In genomic region chr2:204251118-204251757, GRCh38 we compare ENCODE assay signal across 26 cellular contexts.
DNase-seq lines count a peak whose midpoint lies in the region; ATAC-seq and TF ChIP-seq lines count a peak whose summit lies in the region.
"Had no signal": no experiment of that assay in that cellular context is flagged by ENCODE, and none has a peak within 500 bp of the region (broad histone marks: within the 10 kb centered on the region; RNA-seq: fewer than 3 reads in every experiment).

No MANE protein-coding gene starts in this region.

- ATAC-seq in GM21447 (IDR thresholded peaks at IDR 0.05; ENCODE audit: unreplicated experiment) (peak; percentile 71), HG03432 (IDR thresholded peaks at IDR 0.05; ENCODE audit: unreplicated experiment) (peak; percentile 76), natural killer cell (no peak)
- ATAC-seq in stimulated activated naive CD8-positive, alpha-beta T cell treated with anti-CD3 and anti-CD28 coated beads, Interleukin-15, amount 100 ng/mL, for 72 hours: peak; percentile 84
- ATAC-seq: mucosa of descending colon, pancreas had no signal

- peaks cover 36% of the 10 kb centered on the region for H3K27me3 Mint-ChIP-seq in stimulated activated naive CD8-positive, alpha-beta T cell treated with anti-CD3 and anti-CD28 coated beads, Interleukin-15, amount 100 ng/mL, for 72 hours
- H3K27me3 Mint-ChIP-seq in mesothelial cell of epicardium (ENCODE audit: low read depth): no peaks in the 10 kb centered on the region
- H3K27me3 Mint-ChIP-seq in natural killer cell (ENCODE audit: low read depth in 2 of 2): peaks cover 4 to 17% of the 10 kb centered on the region in 2 donors

- DNase-seq in activated naive CD4-positive, alpha-beta T cell treated with anti-CD3 and anti-CD28 coated beads, Interleukin-2, amount 50 U/mL, for 16 hours: peak; percentile 13
- no peak for DNase-seq in activated naive CD4-positive, alpha-beta T cell (lab: John Stamatoyannopoulos, UW)
- peak in 1 of 2 donors; percentile 40 for DNase-seq in stimulated activated naive CD8-positive, alpha-beta T cell treated with anti-CD3 and anti-CD28 coated beads, Interleukin-15, amount 100 ng/mL, for 72 hours
- no peak for DNase-seq in mesothelial cell of epicardium (ENCODE audit: low spot score in 2 of 2, unreplicated experiment in 2 of 2)
- no peak for DNase-seq in natural killer cell
- DNase-seq in superior temporal gyrus (ENCODE audit: extremely low spot score): no peak
- DNase-seq: ACHN; activated B cell treated with CpG ODN at 0.5 μM for 24 hours; cerebellar nuclear complex; dorsolateral prefrontal cortex; H9; KBM-7; kidney; mucosa of descending colon; NCI-H1436 treated with DMSO at 0.1 percent for 48 hours; NCI-H2107; NCI-H510A; nephron progenitor cell; pancreas; SHP77 treated with DMSO at 0.1 percent for 48 hours; stimulated activated CD4-positive, alpha-beta T cell treated with anti-CD3 and anti-CD28 coated beads, Interleukin-4, amount 100 ng/mL, for 1 hour; SW 1271; T1000 had no signal

- TF ChIP-seq CTCF in mesothelial cell of epicardium (IDR thresholded peaks at IDR 0.05; ENCODE audit: unreplicated experiment) (no peak), natural killer cell (IDR thresholded peaks at IDR 0.05) (no peak)

- H3K36me3 Mint-ChIP-seq in mesothelial cell of epicardium: no peaks in the 10 kb centered on the region
- H3K36me3 Mint-ChIP-seq in natural killer cell: no peaks in the 10 kb centered on the region
- H3K36me3 Mint-ChIP-seq: stimulated activated memory B cell treated with anti-CD40 and anti-IgM and Interleukin-4, amounts not matched to agents 10 μg/mL and 1 μg/mL and 100 μg/mL, for 72 hours had no signal

- H3K9me3 Mint-ChIP-seq in stimulated activated naive CD8-positive, alpha-beta T cell treated with anti-CD3 and anti-CD28 coated beads, Interleukin-15, amount 100 ng/mL, for 72 hours: no peaks in the 10 kb centered on the region
- H3K9me3 Mint-ChIP-seq in mesothelial cell of epicardium (no peaks in the 10 kb centered on the region), natural killer cell (no peaks in the 10 kb centered on the region)
- H3K9me3 Mint-ChIP-seq: activated B cell treated with CpG ODN at 0.5 μM for 24 hours; H9; nephron progenitor cell; stimulated activated memory B cell treated with anti-CD40 and anti-IgM and Interleukin-4, amounts not matched to agents 10 μg/mL and 1 μg/mL and 100 μg/mL, for 72 hours had no signal

- no peaks in the 10 kb centered on the region for H3K4me1 Mint-ChIP-seq in stimulated activated naive CD8-positive, alpha-beta T cell treated with anti-CD3 and anti-CD28 coated beads, Interleukin-15, amount 100 ng/mL, for 72 hours
- H3K4me1 Mint-ChIP-seq in mesothelial cell of epicardium: peaks cover 10% of the 10 kb centered on the region
- H3K4me1 Mint-ChIP-seq in natural killer cell: no peaks in the 10 kb centered on the region
- H3K4me1 Mint-ChIP-seq: activated B cell treated with CpG ODN at 0.5 μM for 24 hours; stimulated activated memory B cell treated with anti-CD40 and anti-IgM and Interleukin-4, amounts not matched to agents 10 μg/mL and 1 μg/mL and 100 μg/mL, for 72 hours had no signal

- no peak overlapping the region for H3K27ac Mint-ChIP-seq in stimulated activated naive CD8-positive, alpha-beta T cell treated with anti-CD3 and anti-CD28 coated beads, Interleukin-15, amount 100 ng/mL, for 72 hours
- H3K27ac Mint-ChIP-seq in mesothelial cell of epicardium: no peak overlapping the region
- H3K27ac Mint-ChIP-seq in natural killer cell: no peak overlapping the region
- H3K27ac Mint-ChIP-seq: activated B cell treated with CpG ODN at 0.5 μM for 24 hours; H9; nephron progenitor cell; stimulated activated memory B cell treated with anti-CD40 and anti-IgM and Interleukin-4, amounts not matched to agents 10 μg/mL and 1 μg/mL and 100 μg/mL, for 72 hours had no signal

- intact Hi-C loops in natural killer cell (cut with micrococcal nuclease): no loop called here

- no peak overlapping the region for H3K4me3 Mint-ChIP-seq in stimulated activated naive CD8-positive, alpha-beta T cell treated with anti-CD3 and anti-CD28 coated beads, Interleukin-15, amount 100 ng/mL, for 72 hours
- H3K4me3 Mint-ChIP-seq in mesothelial cell of epicardium (no peak overlapping the region), natural killer cell (no peak overlapping the region)
- H3K4me3 Mint-ChIP-seq: activated B cell treated with CpG ODN at 0.5 μM for 24 hours; H9; nephron progenitor cell; stimulated activated memory B cell treated with anti-CD40 and anti-IgM and Interleukin-4, amounts not matched to agents 10 μg/mL and 1 μg/mL and 100 μg/mL, for 72 hours had no signal

Comparison
In these comparisons a context has a peak if more than half of its experiments do, and no peak if none do; other contexts are left out.
1. ATAC-seq: peak in GM21447 (single experiment), HG03432 (single experiment) and stimulated activated naive CD8-positive, alpha-beta T cell treated with anti-CD3 and anti-CD28 coated beads, Interleukin-15, amount 100 ng/mL, for 72 hours (single experiment); none in natural killer cell (0 of 3).